Comparison of ENCODE assay signal across 2 cellular contexts in the genomic region with DNA sequence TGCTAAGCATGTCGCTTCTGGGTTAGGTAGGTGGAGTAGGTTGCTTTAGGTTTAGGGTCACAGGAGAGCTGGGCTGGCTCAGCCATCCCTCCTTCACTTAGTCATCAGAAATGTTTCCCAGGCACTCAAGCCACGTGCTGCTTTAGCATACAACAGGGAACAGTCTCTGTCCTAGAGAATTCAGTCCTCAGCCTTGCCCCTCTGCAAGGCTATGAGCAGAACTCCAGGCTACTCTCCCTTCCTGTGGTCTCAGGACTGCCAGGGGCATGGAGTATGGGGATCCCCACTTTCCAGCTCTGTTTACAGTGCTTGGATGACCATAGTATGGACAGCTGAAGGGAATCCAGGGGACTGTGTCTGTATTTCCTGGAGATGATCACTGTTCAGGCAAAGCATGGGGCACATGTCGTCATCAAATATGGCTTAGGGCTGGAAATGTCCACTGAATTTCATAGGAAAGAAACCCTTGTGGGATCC.
TF ChIP-seq lines count a peak whose summit lies in the region.

No MANE protein-coding gene starts in this region.

TF ChIP-seq in GM23338, 12 proteins besides CTCF, POLR2A, EP300 and RAD21 (continued from another document):
- no peak for TF ChIP-seq ZNF331 (CRISPR knock-in tag; IDR thresholded peaks at IDR 0.05; ENCODE audit: low read depth)

TF ChIP-seq in WTC11, 78 proteins besides CTCF, POLR2A, EP300 and RAD21 (continued from another document):
- TF ChIP-seq, protein P1, sequence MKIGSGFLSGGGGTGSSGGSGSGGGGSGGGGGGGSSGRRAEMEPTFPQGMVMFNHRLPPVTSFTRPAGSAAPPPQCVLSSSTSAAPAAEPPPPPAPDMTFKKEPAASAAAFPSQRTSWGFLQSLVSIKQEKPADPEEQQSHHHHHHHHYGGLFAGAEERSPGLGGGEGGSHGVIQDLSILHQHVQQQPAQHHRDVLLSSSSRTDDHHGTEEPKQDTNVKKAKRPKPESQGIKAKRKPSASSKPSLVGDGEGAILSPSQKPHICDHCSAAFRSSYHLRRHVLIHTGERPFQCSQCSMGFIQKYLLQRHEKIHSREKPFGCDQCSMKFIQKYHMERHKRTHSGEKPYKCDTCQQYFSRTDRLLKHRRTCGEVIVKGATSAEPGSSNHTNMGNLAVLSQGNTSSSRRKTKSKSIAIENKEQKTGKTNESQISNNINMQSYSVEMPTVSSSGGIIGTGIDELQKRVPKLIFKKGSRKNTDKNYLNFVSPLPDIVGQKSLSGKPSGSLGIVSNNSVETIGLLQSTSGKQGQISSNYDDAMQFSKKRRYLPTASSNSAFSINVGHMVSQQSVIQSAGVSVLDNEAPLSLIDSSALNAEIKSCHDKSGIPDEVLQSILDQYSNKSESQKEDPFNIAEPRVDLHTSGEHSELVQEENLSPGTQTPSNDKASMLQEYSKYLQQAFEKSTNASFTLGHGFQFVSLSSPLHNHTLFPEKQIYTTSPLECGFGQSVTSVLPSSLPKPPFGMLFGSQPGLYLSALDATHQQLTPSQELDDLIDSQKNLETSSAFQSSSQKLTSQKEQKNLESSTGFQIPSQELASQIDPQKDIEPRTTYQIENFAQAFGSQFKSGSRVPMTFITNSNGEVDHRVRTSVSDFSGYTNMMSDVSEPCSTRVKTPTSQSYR (CRISPR knock-in tag; IDR thresholded peaks at IDR 0.05): no peak
- TF ChIP-seq, protein P2, sequence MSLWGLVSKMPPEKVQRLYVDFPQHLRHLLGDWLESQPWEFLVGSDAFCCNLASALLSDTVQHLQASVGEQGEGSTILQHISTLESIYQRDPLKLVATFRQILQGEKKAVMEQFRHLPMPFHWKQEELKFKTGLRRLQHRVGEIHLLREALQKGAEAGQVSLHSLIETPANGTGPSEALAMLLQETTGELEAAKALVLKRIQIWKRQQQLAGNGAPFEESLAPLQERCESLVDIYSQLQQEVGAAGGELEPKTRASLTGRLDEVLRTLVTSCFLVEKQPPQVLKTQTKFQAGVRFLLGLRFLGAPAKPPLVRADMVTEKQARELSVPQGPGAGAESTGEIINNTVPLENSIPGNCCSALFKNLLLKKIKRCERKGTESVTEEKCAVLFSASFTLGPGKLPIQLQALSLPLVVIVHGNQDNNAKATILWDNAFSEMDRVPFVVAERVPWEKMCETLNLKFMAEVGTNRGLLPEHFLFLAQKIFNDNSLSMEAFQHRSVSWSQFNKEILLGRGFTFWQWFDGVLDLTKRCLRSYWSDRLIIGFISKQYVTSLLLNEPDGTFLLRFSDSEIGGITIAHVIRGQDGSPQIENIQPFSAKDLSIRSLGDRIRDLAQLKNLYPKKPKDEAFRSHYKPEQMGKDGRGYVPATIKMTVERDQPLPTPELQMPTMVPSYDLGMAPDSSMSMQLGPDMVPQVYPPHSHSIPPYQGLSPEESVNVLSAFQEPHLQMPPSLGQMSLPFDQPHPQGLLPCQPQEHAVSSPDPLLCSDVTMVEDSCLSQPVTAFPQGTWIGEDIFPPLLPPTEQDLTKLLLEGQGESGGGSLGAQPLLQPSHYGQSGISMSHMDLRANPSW (CRISPR knock-in tag; conservative IDR thresholded peaks at IDR 0.05; ENCODE audit: low read depth): no peak
- TF ChIP-seq TEAD1 (CRISPR knock-in tag; IDR thresholded peaks at IDR 0.05): no peak
- TF ChIP-seq, protein P3, sequence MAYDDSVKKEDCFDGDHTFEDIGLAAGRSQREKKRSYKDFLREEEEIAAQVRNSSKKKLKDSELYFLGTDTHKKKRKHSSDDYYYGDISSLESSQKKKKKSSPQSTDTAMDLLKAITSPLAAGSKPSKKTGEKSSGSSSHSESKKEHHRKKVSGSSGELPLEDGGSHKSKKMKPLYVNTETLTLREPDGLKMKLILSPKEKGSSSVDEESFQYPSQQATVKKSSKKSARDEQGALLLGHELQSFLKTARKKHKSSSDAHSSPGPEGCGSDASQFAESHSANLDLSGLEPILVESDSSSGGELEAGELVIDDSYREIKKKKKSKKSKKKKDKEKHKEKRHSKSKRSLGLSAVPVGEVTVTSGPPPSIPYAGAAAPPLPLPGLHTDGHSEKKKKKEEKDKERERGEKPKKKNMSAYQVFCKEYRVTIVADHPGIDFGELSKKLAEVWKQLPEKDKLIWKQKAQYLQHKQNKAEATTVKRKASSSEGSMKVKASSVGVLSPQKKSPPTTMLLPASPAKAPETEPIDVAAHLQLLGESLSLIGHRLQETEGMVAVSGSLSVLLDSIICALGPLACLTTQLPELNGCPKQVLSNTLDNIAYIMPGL (CRISPR knock-in tag; IDR thresholded peaks at IDR 0.05): no peak
